In the genomic region with DNA sequence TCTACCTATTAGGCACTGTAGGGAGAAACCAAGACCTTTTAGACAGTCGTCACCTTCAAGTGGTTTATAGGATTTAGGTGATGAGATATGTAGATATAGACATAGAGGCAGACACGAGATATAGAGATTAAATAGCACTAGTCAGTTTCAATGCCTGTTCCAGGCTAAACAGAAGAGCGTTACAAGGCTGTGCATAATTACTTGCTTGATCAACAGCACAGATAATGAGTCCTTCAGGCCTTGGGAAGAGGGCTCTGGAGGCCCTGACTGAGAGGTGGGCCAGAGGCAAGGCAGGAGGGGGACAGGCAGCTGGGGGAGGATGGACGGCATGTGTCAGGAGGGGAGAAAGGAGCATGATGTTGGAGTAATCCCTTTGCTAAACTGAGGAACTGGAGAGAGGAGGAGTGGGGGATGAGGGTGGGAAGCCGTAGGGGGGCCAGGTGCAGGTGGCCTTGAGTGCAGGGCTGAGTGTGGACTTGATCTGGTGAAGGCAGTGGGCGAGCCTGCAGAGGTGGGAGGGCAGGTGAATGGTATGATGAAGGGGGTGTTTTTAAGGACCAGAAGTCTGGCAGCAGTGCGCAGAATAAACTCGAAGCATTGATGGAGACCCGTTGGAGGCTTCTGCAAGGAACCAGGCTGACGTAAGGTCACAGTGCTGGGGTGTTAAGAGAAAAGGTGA, we compare ENCODE assay signal across 8 cellular contexts. TPM values are rescaled to one million over a fixed set of nuclear protein-coding genes. Genes with fewer than 3 reads are reported as not detected.
A peak's percentile ranks its signal among the peaks of the same experiment; 100 is the strongest.
DNase-seq lines count a peak whose midpoint lies in the region; ATAC-seq and TF ChIP-seq lines count a peak whose summit lies in the region.

No MANE protein-coding gene starts in this region.

- 52 to 64% methylated on average over 10 of the region's 10 CpGs for WGBS in body of pancreas, 2 donors
- WGBS in aorta, 2 donors: 55 to 61% methylated on average over 10 of the region's 10 CpGs

- H3K9me3 ChIP-seq in body of pancreas (no peaks in the 10 kb centered on the region), muscle layer of colon (ENCODE audit: low read length) (no peaks in the 10 kb centered on the region), aorta (ENCODE audit: control insufficient read depth, low read length) (no peaks in the 10 kb centered on the region)

- H3K27me3 ChIP-seq in body of pancreas: no peaks in the 10 kb centered on the region
- H3K27me3 ChIP-seq in muscle layer of colon (ENCODE audit: control insufficient read depth in 1 of 2, insufficient read depth in 2 of 2, low read length in 2 of 2): no peaks in the 10 kb centered on the region
- H3K27me3 ChIP-seq in aorta (ENCODE audit: control insufficient read depth in 1 of 2, insufficient read depth in 2 of 2, low read length in 1 of 2): no peaks in the 10 kb centered on the region

- H3K4me3 ChIP-seq in body of pancreas (no peak overlapping the region), muscle layer of colon (ENCODE audit: low read depth in 1 of 2, low read length in 2 of 2) (peak overlapping the region in 1 of 2 donors; percentile 52), aorta (ENCODE audit: low read length in 2 of 2) (no peak overlapping the region)

- no peaks in the 10 kb centered on the region for H3K36me3 ChIP-seq in body of pancreas (replicated peaks in 1 of 2; ENCODE audit: insufficient read depth in 1 of 2, low read depth in 2 of 2)
- H3K36me3 ChIP-seq in muscle layer of colon (ENCODE audit: insufficient read depth, low read length): no peaks in the 10 kb centered on the region
- H3K36me3 ChIP-seq in aorta (ENCODE audit: control insufficient read depth in 1 of 2, insufficient read depth in 2 of 2, low read length in 1 of 2): no peaks in the 10 kb centered on the region

- no peaks in the 10 kb centered on the region for H3K27me3 Mint-ChIP-seq in stimulated activated naive CD8-positive, alpha-beta T cell treated with anti-CD3 and anti-CD28 coated beads, Interleukin-15, Interleukin-2, amounts not matched to agents 100 ng/mL and 50 ng/mL, for 24 hours

- TF ChIP-seq POLR2A in body of pancreas (IDR thresholded peaks at IDR 0.05): no peak

- no peaks in the 10 kb centered on the region for H3K9me3 Mint-ChIP-seq in stimulated activated naive CD8-positive, alpha-beta T cell treated with anti-CD3 and anti-CD28 coated beads, Interleukin-15, Interleukin-2, amounts not matched to agents 100 ng/mL and 50 ng/mL, for 24 hours

- DNase-seq in stimulated activated naive CD8-positive, alpha-beta T cell treated with anti-CD3 and anti-CD28 coated beads, Interleukin-15, Interleukin-2, amounts not matched to agents 100 U/mL and 50 U/mL, for 24 hours: no peak
- DNase-seq in body of pancreas: no peak
- DNase-seq in aorta: peak in 1 of 2 donors; percentile 45
- no peak for DNase-seq in mesenteric fat pad (ENCODE audit: low spot score)
- DNase-seq in HuH-7.5 (ENCODE audit: low spot score): no peak
- no peak for DNase-seq in ecto neural progenitor cell (ENCODE audit: low spot score)

- H3K9ac ChIP-seq in muscle layer of colon (ENCODE audit: low read length): peak overlapping the region; percentile 9

- H3K36me3 Mint-ChIP-seq in stimulated activated naive CD8-positive, alpha-beta T cell treated with anti-CD3 and anti-CD28 coated beads, Interleukin-15, Interleukin-2, amounts not matched to agents 100 ng/mL and 50 ng/mL, for 24 hours (ENCODE audit: low read depth): no peaks in the 10 kb centered on the region

- H3K27ac Mint-ChIP-seq in stimulated activated naive CD8-positive, alpha-beta T cell treated with anti-CD3 and anti-CD28 coated beads, Interleukin-15, Interleukin-2, amounts not matched to agents 100 ng/mL and 50 ng/mL, for 24 hours: peak overlapping the region; percentile 99

- H3K4me1 Mint-ChIP-seq in stimulated activated naive CD8-positive, alpha-beta T cell treated with anti-CD3 and anti-CD28 coated beads, Interleukin-15, Interleukin-2, amounts not matched to agents 100 ng/mL and 50 ng/mL, for 24 hours (ENCODE audit: low read depth): peaks cover 71% of the 10 kb centered on the region

- no peak for TF ChIP-seq CTCF in body of pancreas (IDR thresholded peaks at IDR 0.05)

- H3K4me1 ChIP-seq in body of pancreas (peaks cover 58% of the 10 kb centered on the region), muscle layer of colon (ENCODE audit: insufficient read depth, low read length) (peaks cover 62% of the 10 kb centered on the region), aorta (ENCODE audit: control insufficient read depth in 1 of 2, insufficient read depth in 2 of 2, low read length in 2 of 2) (peaks cover 6 to 7% of the 10 kb centered on the region in 2 donors)

- intact Hi-C loops in body of pancreas (cut with DNase I) (loop anchor here (5.0 kb wide), 1 partner anchor 50 kb away; a partner anchor contains a TSS), aorta (cut with DNase I) (no loop called here)

- no peak for ATAC-seq in stimulated activated naive CD8-positive, alpha-beta T cell treated with anti-CD3 and anti-CD28 coated beads, Interleukin-15, Interleukin-2, amounts not matched to agents 100 U/mL and 50 U/mL, for 24 hours
- ATAC-seq in body of pancreas: no peak
- no peak for ATAC-seq in aorta (ENCODE audit: low FRiP score)

- peak overlapping the region; percentile 81 for H3K4me3 Mint-ChIP-seq in stimulated activated naive CD8-positive, alpha-beta T cell treated with anti-CD3 and anti-CD28 coated beads, Interleukin-15, Interleukin-2, amounts not matched to agents 100 ng/mL and 50 ng/mL, for 24 hours

- H3K27ac ChIP-seq in body of pancreas (peak overlapping the region; percentile 67 to 91 (median 88)), muscle layer of colon (ENCODE audit: low read depth, low read length) (peak overlapping the region; percentile 97), aorta (ENCODE audit: low read depth in 1 of 2, low read length in 2 of 2) (peak overlapping the region; percentile 60 to 77)

RNA-seq across cellular contexts. Expression of a gene that starts 43.9 kb away (rescaled TPM):
- total RNA-seq in body of pancreas: 1 to 10 TPM; 3.6 to 5.4 TPM
- 1 to 10 TPM; 3.9 to 5.4 TPM for total RNA-seq in aorta
- 10 to 100 TPM in 1 of 2 donors, 1 to 10 TPM in 1; 3.4 to 19.3 TPM for polyA plus RNA-seq in aorta
- total RNA-seq in mesenteric fat pad: 9.5 TPM

RNA-seq across cellular contexts. Expression of a gene that starts 50.9 kb away (rescaled TPM):
- 100 to 1,000 TPM in 1 of 2 donors, 10 to 100 TPM in 1; 82.1 to 125 TPM for total RNA-seq in body of pancreas
- total RNA-seq in aorta: 100 to 1,000 TPM; 187 to 252 TPM
- 10 to 100 TPM; 51.2 to 91.7 TPM for polyA plus RNA-seq in aorta
- total RNA-seq in mesenteric fat pad: 156 TPM
